Comparison of ENCODE assay signal across 2 cellular contexts in the genomic region with DNA sequence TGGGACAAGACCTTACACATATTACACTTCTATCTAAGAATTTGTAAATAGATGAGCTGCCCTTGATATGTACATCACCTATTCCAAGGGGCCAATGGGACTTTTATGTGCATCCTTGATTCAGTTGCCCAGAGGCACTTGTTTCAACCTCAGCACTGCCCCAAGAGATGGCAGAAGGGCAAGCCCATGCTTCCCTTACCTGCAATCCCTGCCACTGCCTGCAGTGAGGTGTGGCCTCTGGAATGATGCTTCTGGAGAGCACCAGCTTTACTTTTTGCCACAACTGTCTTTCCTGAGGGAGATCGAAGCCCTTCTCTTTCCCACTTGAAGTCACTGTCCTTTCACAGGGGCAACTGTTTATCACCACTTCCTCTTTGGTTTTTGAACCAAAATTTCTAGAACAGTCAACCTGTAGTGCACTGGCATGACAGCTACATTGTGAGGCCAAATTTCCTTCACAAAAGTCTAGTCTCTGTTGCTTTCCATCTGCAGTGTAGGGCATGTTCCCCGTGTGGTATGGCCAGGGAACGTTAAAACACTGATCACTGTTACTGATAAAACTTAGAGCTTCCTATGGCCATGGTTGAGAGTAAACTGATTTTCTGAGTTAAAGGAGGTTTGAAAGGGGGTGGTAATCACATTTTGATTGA. TPM values are rescaled to one million over a fixed set of nuclear protein-coding genes. Genes with fewer than 3 reads are reported as not detected.
"Had no signal": no experiment of that assay in that cellular context is flagged by ENCODE, and none has a peak within 500 bp of the region (broad histone marks: within the 10 kb centered on the region; RNA-seq: fewer than 3 reads in every experiment).

No MANE protein-coding gene starts in this region.

RNA-seq across cellular contexts. Expression of a gene that starts 48.6 kb away (rescaled TPM):
- total RNA-seq: psoas muscle, transverse colon had no signal
